In the genomic region with DNA sequence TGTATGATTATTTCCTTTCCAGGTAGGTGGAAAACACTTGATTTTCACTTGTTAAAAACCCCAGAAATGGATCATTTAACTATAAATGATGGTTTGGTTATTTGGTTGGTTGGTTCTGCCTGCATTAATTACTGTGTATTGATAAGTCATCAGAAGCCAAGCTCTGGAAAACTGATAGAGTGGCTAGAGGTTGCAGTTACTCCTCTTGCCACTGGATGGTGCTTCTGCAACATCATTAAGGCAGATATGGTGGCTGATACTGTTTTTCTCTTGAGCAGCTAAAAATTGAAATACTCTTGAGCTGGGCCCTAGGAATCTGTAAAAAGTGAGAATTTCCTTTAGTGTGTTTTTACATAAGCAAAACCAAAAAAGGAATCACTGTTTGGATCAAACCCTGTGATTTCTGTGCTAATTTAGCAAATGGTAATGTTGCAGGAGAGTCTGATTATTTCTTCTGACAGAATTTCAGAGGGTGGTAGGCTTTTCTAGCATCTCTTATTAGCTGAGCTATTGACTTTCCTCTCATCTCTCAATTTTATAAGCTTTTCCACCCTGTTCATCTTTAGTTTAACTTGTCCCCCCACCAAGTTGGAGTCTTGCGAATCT, we compare ENCODE assay signal across 7 cellular contexts. TPM values are rescaled to one million over a fixed set of nuclear protein-coding genes. Genes with fewer than 3 reads are reported as not detected.
A peak's percentile ranks its signal among the peaks of the same experiment; 100 is the strongest.
DNase-seq lines count a peak whose midpoint lies in the region; ATAC-seq and TF ChIP-seq lines count a peak whose summit lies in the region.

No MANE protein-coding gene starts in this region.

- H4K20me1 ChIP-seq in DND-41 (ENCODE audit: insufficient read depth, low read length) = peaks cover 38% of the 10 kb centered on the region
- H4K20me1 ChIP-seq in HCT116 (ENCODE audit: insufficient read depth) = peaks cover 30% of the 10 kb centered on the region; the same call in 1 of the 2 replicates
- H4K20me1 ChIP-seq in SU-DHL-6 (ENCODE audit: low read depth, low read length) = peaks cover 5% of the 10 kb centered on the region; the same call in 1 of the 2 replicates

- TF ChIP-seq CTCF in DND-41 (IDR thresholded peaks at IDR 0.05; ENCODE audit: borderline replicate concordance, extremely low read depth, low read length, poor library complexity, severe bottlenecking) (peak; percentile 79), HCT116 (IDR thresholded peaks at IDR 0.05 in 2 of 3, conservative IDR thresholded peaks at IDR 0.05 in 1 of 3; ENCODE audit: borderline replicate concordance in 1 of 3, insufficient read depth in 1 of 3, low read depth in 2 of 3, low read length in 2 of 3) (peak; percentile 31 to 85 (median 74); a peak in 5 of 6 replicates), SU-DHL-6 (IDR thresholded peaks at IDR 0.05; ENCODE audit: insufficient read depth, low read length, poor library complexity, severe bottlenecking) (peak; percentile 31), fibroblast of villous mesenchyme (IDR thresholded peaks at IDR 0.05; ENCODE audit: insufficient read depth, low read depth, low read length) (peak; percentile 84), prostate gland (IDR thresholded peaks at IDR 0.05) (peak in 3 of 4 experiments; percentile 50 to 70 (median 64)), ovary (IDR thresholded peaks at IDR 0.05) (no peak)

- H3K4me1 ChIP-seq in DND-41 (ENCODE audit: insufficient read depth, low read length) (no peaks in the 10 kb centered on the region), HCT116 (ENCODE audit: control insufficient read depth in 1 of 2, insufficient read depth in 2 of 2, low read length in 2 of 2) (peaks cover 18 to 32% of the 10 kb centered on the region in 2 experiments), prostate gland (replicated peaks) (no peaks in the 10 kb centered on the region), ovary (ENCODE audit: insufficient read depth) (no peaks in the 10 kb centered on the region)

- DNase-seq in DND-41 = no peak
- no peak for DNase-seq in HCT116 (ENCODE audit: low read depth, low spot score)
- peak; percentile 39 for DNase-seq in fibroblast of villous mesenchyme (ENCODE audit: low read depth)
- DNase-seq in prostate gland (ENCODE audit: low spot score) = no peak
- DNase-seq in ovary = no peak

- no peak for TF ChIP-seq EP300 in ovary (IDR thresholded peaks at IDR 0.05)

- H3K4me3 ChIP-seq in DND-41 (ENCODE audit: low read depth in 1 of 2, low read length in 2 of 2) (no peak overlapping the region), HCT116 (replicated peaks in 1 of 2; ENCODE audit: low read depth in 1 of 2, low read length in 2 of 2) (no peak overlapping the region), SU-DHL-6 (ENCODE audit: insufficient read depth, low read length, poor library complexity, severe bottlenecking) (no peak overlapping the region), fibroblast of villous mesenchyme (ENCODE audit: low read depth, low read length) (no peak overlapping the region), prostate gland (no peak overlapping the region), ovary (no peak overlapping the region)

- TF ChIP-seq POLR2A in HCT116 (IDR thresholded peaks at IDR 0.05; ENCODE audit: borderline replicate concordance, extremely low read depth, insufficient read depth, insufficient read length) = no peak
- no peak for TF ChIP-seq POLR2A in prostate gland (IDR thresholded peaks at IDR 0.05)
- TF ChIP-seq POLR2A in ovary (IDR thresholded peaks at IDR 0.05) = no peak

- H3K79me2 ChIP-seq in DND-41 (ENCODE audit: insufficient read depth, low read length) (peaks cover 93% of the 10 kb centered on the region), HCT116 (ENCODE audit: insufficient read depth, low read length) (peaks cover 97% of the 10 kb centered on the region), SU-DHL-6 (ENCODE audit: insufficient read depth, low read length) (peaks cover 88% of the 10 kb centered on the region)

- no peaks in the 10 kb centered on the region for H3K9me3 ChIP-seq in DND-41 (ENCODE audit: insufficient read depth, low read length, severe bottlenecking)
- H3K9me3 ChIP-seq in HCT116 (ENCODE audit: control insufficient read depth in 1 of 2, insufficient read depth in 1 of 2, low read depth in 1 of 2, low read length in 2 of 2) = no peaks in the 10 kb centered on the region
- H3K9me3 ChIP-seq in SU-DHL-6 (ENCODE audit: insufficient read depth, low read length) = no peaks in the 10 kb centered on the region
- no peaks in the 10 kb centered on the region for H3K9me3 ChIP-seq in prostate gland
- no peaks in the 10 kb centered on the region for H3K9me3 ChIP-seq in ovary

- H2AFZ ChIP-seq in DND-41 (ENCODE audit: low read depth, low read length) (no peak overlapping the region), HCT116 (ENCODE audit: low read depth, low read length, poor library complexity, severe bottlenecking) (no peak overlapping the region), SU-DHL-6 (ENCODE audit: low read depth, low read length, severe bottlenecking) (no peak overlapping the region)

- POLR2A ChIA-PET in HCT116 (lab: Charles Lee) = no interaction called here

- no peak overlapping the region for H3K27ac ChIP-seq in DND-41 (ENCODE audit: low read length)
- H3K27ac ChIP-seq in HCT116 (ENCODE audit: low read depth, low read length) = no peak overlapping the region
- no peak overlapping the region for H3K27ac ChIP-seq in SU-DHL-6 (ENCODE audit: low read depth, low read length)
- no peak overlapping the region for H3K27ac ChIP-seq in prostate gland
- no peak overlapping the region for H3K27ac ChIP-seq in ovary

- BruUV-seq in HCT116 (replicated peaks; lab: Mats Ljungman, UMichigan) = no TSS peak

- ATAC-seq in DND-41 (ENCODE audit: insufficient read depth, low read depth) (peak; percentile 69), HCT116 (peak; percentile 65), GM18868 (IDR thresholded peaks at IDR 0.05; ENCODE audit: unreplicated experiment) (no peak)

- TF ChIP-seq RAD21 in HCT116 (IDR thresholded peaks at IDR 0.05; ENCODE audit: low read depth) = peak; percentile 68

- 100% methylated on average over 1 of the region's 1 CpG for WGBS in prostate gland
- 97 to 100% (median 100%) methylated on average over 1 of the region's 1 CpG for WGBS in ovary, 3 donors

- no peaks in the 10 kb centered on the region for H3K36me3 ChIP-seq in DND-41 (ENCODE audit: insufficient read depth, low read length)
- H3K36me3 ChIP-seq in HCT116 (ENCODE audit: control insufficient read depth in 1 of 2, insufficient read depth in 2 of 2, low read length in 2 of 2) = 0 out of 4 replicates have a peak, but pooled peaks cover 0 to 3% of the 10 kb centered on the region in 2 experiments
- H3K36me3 ChIP-seq in SU-DHL-6 (ENCODE audit: low read length) = no peaks in the 10 kb centered on the region
- no peaks in the 10 kb centered on the region for H3K36me3 ChIP-seq in prostate gland
- no peaks in the 10 kb centered on the region for H3K36me3 ChIP-seq in ovary

- CTCF ChIA-PET in HCT116 (lab: Charles Lee) = interaction anchor here (0.5 to 2.1 kb wide), 7 partner anchors 9 to 97 kb away, joined by 3 to 6 read pairs (median 4); no protein-coding TSS in a partner anchor

- H3K9me2 ChIP-seq in HCT116 (ENCODE audit: insufficient read depth) (no peaks in the 10 kb centered on the region), SU-DHL-6 (replicated peaks; ENCODE audit: insufficient read depth, low read length) (no peaks in the 10 kb centered on the region)

- no peak overlapping the region for H3K4me2 ChIP-seq in DND-41 (ENCODE audit: insufficient read depth, low read length)
- H3K4me2 ChIP-seq in HCT116 (ENCODE audit: low read length) = no peak overlapping the region
- no peak overlapping the region for H3K4me2 ChIP-seq in SU-DHL-6 (ENCODE audit: low read depth, low read length, poor library complexity, severe bottlenecking)

- intact Hi-C loops in HCT116 (cut with micrococcal nuclease) (loop anchor here (2.0 kb wide), 1 partner anchor 57 kb away; no protein-coding TSS in a partner anchor), prostate gland (cut with DNase I) (loop anchor here (5.0 kb wide), 1 partner anchor 54 kb away; no protein-coding TSS in a partner anchor), ovary (cut with DNase I) (no loop called here)

- no peaks in the 10 kb centered on the region for H3K27me3 ChIP-seq in DND-41 (ENCODE audit: insufficient read depth, low read length, poor library complexity)
- no peaks in the 10 kb centered on the region for H3K27me3 ChIP-seq in HCT116 (ENCODE audit: insufficient read depth, low read length)
- no peaks in the 10 kb centered on the region for H3K27me3 ChIP-seq in SU-DHL-6 (ENCODE audit: low read length)
- no peaks in the 10 kb centered on the region for H3K27me3 ChIP-seq in prostate gland (replicated peaks; ENCODE audit: insufficient read depth)
- H3K27me3 ChIP-seq in ovary = no peaks in the 10 kb centered on the region

- RAD21 ChIA-PET in HCT116 (lab: Charles Lee; ENCODE audit: low non-redundant PET in 1 of 2, low total read pairs in 2 of 2, uncharacterized antibody in 2 of 2, unreplicated experiment in 2 of 2) = no interaction called here

- peaks cover 4% of the 10 kb centered on the region; the same call in 1 of the 2 replicates for H3F3A ChIP-seq in SU-DHL-6 (ENCODE audit: insufficient read depth)

- H3K9ac ChIP-seq in DND-41 (ENCODE audit: low read depth, low read length) (no peak overlapping the region), HCT116 (ENCODE audit: low read length) (no peak overlapping the region), SU-DHL-6 (ENCODE audit: low read length) (no peak overlapping the region)

RNA-seq across cellular contexts. Expression of gene RAB10, which starts 54.3 kb away (rescaled TPM):
- total RNA-seq in HCT116 (2021; ENCODE audit: unreplicated experiment) (167 TPM), fibroblast of villous mesenchyme (103 and 128 TPM in 2 replicates), prostate gland (100 to 1,000 TPM; 118 to 139 TPM), ovary (100 to 1,000 TPM in 2 of 7 donors, 10 to 100 TPM in 5; 65.0 to 109 (median 93.6) TPM)
- polyA plus RNA-seq in HCT116 (2012) = 107 and 113 TPM in 2 replicates
- 100 to 1,000 TPM in 1 of 2 donors, 10 to 100 TPM in 1; 37.6 to 112 TPM for polyA plus RNA-seq in ovary

Comparison
In these comparisons a context has a peak if more than half of its experiments do, and no peak if none do; other contexts are left out.
1. CTCF ChIP-seq: peak in DND-41 (single experiment), HCT116 (3 of 3), SU-DHL-6 (single experiment), fibroblast of villous mesenchyme (single experiment) and prostate gland (3 of 4); none in ovary (0 of 3).
2. intact Hi-C loops: an anchor here in HCT116 (2.0 kb wide) and prostate gland (5.0 kb wide); none called in ovary.